In genomic region chr12:85662209-85662607, GRCh38 we compare ENCODE assay signal across 19 cellular contexts.
"Had no signal": no experiment of that assay in that cellular context is flagged by ENCODE, and none has a peak within 500 bp of the region (broad histone marks: within the 10 kb centered on the region; RNA-seq: fewer than 3 reads in every experiment).

No MANE protein-coding gene starts in this region.

- H3K36me3 ChIP-seq: neural progenitor cell, right lobe of liver, thyroid gland, vagina had no signal

- H3K9ac ChIP-seq: neural progenitor cell, parathyroid adenoma had no signal

- H3K27me3 ChIP-seq: neural progenitor cell, right lobe of liver, thyroid gland, vagina had no signal

- ATAC-seq: left lobe of liver; mucosa of descending colon; natural killer cell treated with Interleukin-12 subunit alpha and Interleukin-12 subunit beta and Interleukin-15 and Interleukin-18, amount 100 ng/mL, for 72 hours; right lobe of liver; stimulated activated naive CD8-positive, alpha-beta T cell treated with anti-CD3 and anti-CD28 coated beads, Interleukin-15, amount 100 ng/mL, for 72 hours had no signal

- H3K9me3 ChIP-seq: mucosa of descending colon, right lobe of liver, thyroid gland had no signal

- DNase-seq: dorsolateral prefrontal cortex; effector CD4-positive, alpha-beta T cell; kidney; mucosa of descending colon; naive B cell; right lobe of liver; small intestine; stimulated activated CD4-positive, alpha-beta T cell treated with anti-CD3 and anti-CD28 coated beads, Interleukin-15, amount 100 ng/mL, for 24 hours; stimulated activated CD4-positive, alpha-beta T cell treated with anti-CD3 and anti-CD28 coated beads, Interleukin-2, amount 100 ng/mL, for 48 hours; stimulated activated naive CD4-positive, alpha-beta T cell; stimulated activated naive CD8-positive, alpha-beta T cell treated with anti-CD3 and anti-CD28 coated beads, Interleukin-15, amount 100 ng/mL, for 72 hours; thyroid gland; trophoblast cell had no signal

- H3K4me1 ChIP-seq: neural progenitor cell, parathyroid adenoma, right lobe of liver, thyroid gland, vagina had no signal

- H2AFZ ChIP-seq: neural progenitor cell, parathyroid adenoma had no signal

- H3K4me2 ChIP-seq: neural progenitor cell had no signal

- H3K79me2 ChIP-seq: parathyroid adenoma had no signal

- H3K27ac ChIP-seq: dorsolateral prefrontal cortex, neural progenitor cell, parathyroid adenoma, right lobe of liver, thyroid gland, vagina had no signal

- H3K4me3 ChIP-seq: dorsolateral prefrontal cortex, lung, mucosa of descending colon, neural progenitor cell, right lobe of liver, thyroid gland, vagina had no signal
